25 cellular contexts compared by ENCODE assay signal in the genomic region with DNA sequence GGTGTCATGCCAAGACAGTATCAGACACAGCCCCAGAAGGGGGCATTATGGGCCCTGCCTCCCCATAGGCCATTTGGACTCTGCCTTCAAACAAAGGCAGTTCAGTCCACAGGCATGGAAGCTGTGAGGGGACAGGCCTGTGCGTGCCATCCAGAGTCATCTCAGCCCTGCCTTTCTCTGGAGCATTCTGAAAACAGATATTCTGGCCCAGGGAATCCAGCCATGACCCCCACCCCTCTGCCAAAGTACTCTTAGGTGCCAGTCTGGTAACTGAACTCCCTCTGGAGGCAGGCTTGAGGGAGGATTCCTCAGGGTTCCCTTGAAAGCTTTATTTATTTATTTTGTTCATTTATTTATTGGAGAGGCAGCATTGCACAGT. TPM values are rescaled to one million over a fixed set of nuclear protein-coding genes. Genes with fewer than 3 reads are reported as not detected.
DNase-seq lines count a peak whose midpoint lies in the region; ATAC-seq lines count a peak whose summit lies in the region.
"Had no signal": no experiment of that assay in that cellular context is flagged by ENCODE, and none has a peak within 500 bp of the region (broad histone marks: within the 10 kb centered on the region; RNA-seq: fewer than 3 reads in every experiment).

No MANE protein-coding gene starts in this region.

- H3K4me1 ChIP-seq in effector memory CD4-positive, alpha-beta T cell (ENCODE audit: control insufficient read depth, insufficient read depth, low read length, poor library complexity, severe bottlenecking) = peaks cover 84% of the 10 kb centered on the region
- H3K4me1 ChIP-seq: prostate gland, SJCRH30 had no signal

- H3K9me3 ChIP-seq in T-helper 17 cell (ENCODE audit: control insufficient read depth, low read length, poor library complexity, severe bottlenecking) = no peaks in the 10 kb centered on the region
- no peaks in the 10 kb centered on the region for H3K9me3 ChIP-seq in effector memory CD4-positive, alpha-beta T cell (ENCODE audit: control insufficient read depth, low read length)
- H3K9me3 ChIP-seq: adrenal gland, BLaER1, prostate gland, SJCRH30, thoracic aorta had no signal

- peak overlapping the region; percentile 99 for H3K27ac Mint-ChIP-seq in activated CD4-positive, alpha-beta T cell treated with anti-CD3 and anti-CD28 coated beads, Interleukin-2, amount 10 ng/mL, durations not matched to agents 24 days and 14 days
- H3K27ac Mint-ChIP-seq in T-helper 17 cell = peak overlapping the region; percentile 95
- H3K27ac Mint-ChIP-seq: HFFc6 had no signal

- peaks cover 86% of the 10 kb centered on the region for H3K4me1 Mint-ChIP-seq in activated CD4-positive, alpha-beta T cell treated with anti-CD3 and anti-CD28 coated beads, Interleukin-2, amount 10 ng/mL, durations not matched to agents 24 days and 14 days
- H3K4me1 Mint-ChIP-seq in T-helper 17 cell = peaks cover 81% of the 10 kb centered on the region

- peaks cover 46% of the 10 kb centered on the region for H3K36me3 ChIP-seq in effector memory CD4-positive, alpha-beta T cell (ENCODE audit: control insufficient read depth, insufficient read depth, low read length)
- H3K36me3 ChIP-seq: BLaER1, prostate gland, SJCRH30, thoracic aorta had no signal

- no peaks in the 10 kb centered on the region for H3K27me3 Mint-ChIP-seq in activated CD4-positive, alpha-beta T cell treated with anti-CD3 and anti-CD28 coated beads, Interleukin-2, amount 10 ng/mL, durations not matched to agents 24 days and 14 days
- no peaks in the 10 kb centered on the region for H3K27me3 Mint-ChIP-seq in T-helper 17 cell

- intact Hi-C loops in activated CD4-positive, alpha-beta T cell treated with anti-CD3 and anti-CD28 coated beads, Interleukin-2, amount 10 ng/mL, durations not matched to agents 24 days and 14 days (cut with micrococcal nuclease) = loop anchor here (5.0 kb wide), 1 partner anchor 216 kb away; no protein-coding TSS in a partner anchor

- H3K27me3 ChIP-seq in effector memory CD4-positive, alpha-beta T cell (replicated peaks; ENCODE audit: control insufficient read depth, insufficient read depth, low read length, poor library complexity, severe bottlenecking) = no peaks in the 10 kb centered on the region
- H3K27me3 ChIP-seq: adrenal gland, BLaER1, SJCRH30 had no signal

- H3K4me3 ChIP-seq in effector memory CD4-positive, alpha-beta T cell (ENCODE audit: insufficient read depth, low read depth, low read length, poor library complexity, severe bottlenecking) = no peak overlapping the region
- H3K4me3 ChIP-seq: adrenal gland, BLaER1, prostate gland, SJCRH30, thoracic aorta had no signal

- peak overlapping the region; percentile 74 for H3K27ac ChIP-seq in effector memory CD4-positive, alpha-beta T cell (ENCODE audit: insufficient read depth, low read length, poor library complexity, severe bottlenecking)
- H3K27ac ChIP-seq: BLaER1, prostate gland, SJCRH30, thoracic aorta had no signal

- peaks cover 66% of the 10 kb centered on the region for H3K36me3 Mint-ChIP-seq in activated CD4-positive, alpha-beta T cell treated with anti-CD3 and anti-CD28 coated beads, Interleukin-2, amount 10 ng/mL, durations not matched to agents 24 days and 14 days (ENCODE audit: low read depth)
- H3K36me3 Mint-ChIP-seq in T-helper 17 cell (ENCODE audit: low read depth) = peaks cover 13% of the 10 kb centered on the region

- peak overlapping the region; percentile 5 for H3K4me3 Mint-ChIP-seq in activated CD4-positive, alpha-beta T cell treated with anti-CD3 and anti-CD28 coated beads, Interleukin-2, amount 10 ng/mL, durations not matched to agents 24 days and 14 days
- H3K4me3 Mint-ChIP-seq in T-helper 17 cell = peak overlapping the region; percentile 70
- H3K4me3 Mint-ChIP-seq: HFFc6, neural crest cell had no signal

- no peak for ATAC-seq in T-helper 17 cell
- ATAC-seq: PC-3 had no signal

- H3K9me3 Mint-ChIP-seq in activated CD4-positive, alpha-beta T cell treated with anti-CD3 and anti-CD28 coated beads, Interleukin-2, amount 10 ng/mL, durations not matched to agents 24 days and 14 days = peaks cover 12% of the 10 kb centered on the region
- H3K9me3 Mint-ChIP-seq: HFFc6 had no signal

- peak; percentile 62 for DNase-seq in activated CD4-positive, alpha-beta T cell treated with anti-CD3 and anti-CD28 coated beads, Interleukin-2, amount 10 ng/mL, durations not matched to agents 24 days and 14 days
- DNase-seq in activated CD4-positive, alpha-beta T cell treated with anti-CD3 and anti-CD28 coated beads, Interleukin-2, amount 50 U/mL, for 4 hours = no peak
- DNase-seq in T-helper 17 cell = no peak
- DNase-seq in effector memory CD4-positive, alpha-beta T cell = no peak
- DNase-seq in stimulated activated CD8-positive, alpha-beta memory T cell treated with anti-CD3 and anti-CD28 coated beads, Interleukin-4, amount 100 ng/mL, for 48 hours = peak; percentile 37
- DNase-seq in NCI-H2081 treated with DMSO at 0.1 percent for 48 hours (lab: John Stamatoyannopoulos, UW) = no peak
- no peak for DNase-seq in NCI-H345 (lab: John Stamatoyannopoulos, UW)
- DNase-seq in NCI-H524 (lab: John Stamatoyannopoulos, UW) = no peak
- DNase-seq: activated CD4-positive, alpha-beta T cell treated with anti-CD3 and anti-CD28 coated beads for 1 hour; effector CD8-positive, alpha-beta T cell; HFFc6; KG1; mammary epithelial cell; NCI-H1092; NCI-H2107; NCI-H69; PC-3; SJCRH30; small intestine; T1000 had no signal

RNA-seq across cellular contexts. Expression of a gene that starts 14.6 kb away (rescaled TPM):
- 86.6 and 89.9 TPM in 2 replicates for total RNA-seq in activated CD4-positive, alpha-beta T cell treated with anti-CD3 and anti-CD28 coated beads, Interleukin-2, amount 10 ng/mL, durations not matched to agents 24 days and 14 days
- 100 to 1,000 TPM; 262 to 274 TPM for total RNA-seq in T-helper 17 cell
- total RNA-seq: HFFc6, mammary epithelial cell, PC-3, SJCRH30 had no signal

Comparison
In these comparisons a context has a peak if more than half of its experiments do, and no peak if none do; other contexts are left out.
1. DNase-seq: peak in activated CD4-positive, alpha-beta T cell treated with anti-CD3 and anti-CD28 coated beads, Interleukin-2, amount 10 ng/mL, durations not matched to agents 24 days and 14 days (single experiment) and stimulated activated CD8-positive, alpha-beta memory T cell treated with anti-CD3 and anti-CD28 coated beads, Interleukin-4, amount 100 ng/mL, for 48 hours (single experiment); none in activated CD4-positive, alpha-beta T cell treated with anti-CD3 and anti-CD28 coated beads, Interleukin-2, amount 50 U/mL, for 4 hours (0 of 2), T-helper 17 cell (0 of 3), effector memory CD4-positive, alpha-beta T cell (0 of 3), NCI-H2081 treated with DMSO at 0.1 percent for 48 hours (single experiment), NCI-H345 (single experiment) and NCI-H524 (0 of 2).